ENCODE assay signal across 28 cellular contexts in the genomic region with DNA sequence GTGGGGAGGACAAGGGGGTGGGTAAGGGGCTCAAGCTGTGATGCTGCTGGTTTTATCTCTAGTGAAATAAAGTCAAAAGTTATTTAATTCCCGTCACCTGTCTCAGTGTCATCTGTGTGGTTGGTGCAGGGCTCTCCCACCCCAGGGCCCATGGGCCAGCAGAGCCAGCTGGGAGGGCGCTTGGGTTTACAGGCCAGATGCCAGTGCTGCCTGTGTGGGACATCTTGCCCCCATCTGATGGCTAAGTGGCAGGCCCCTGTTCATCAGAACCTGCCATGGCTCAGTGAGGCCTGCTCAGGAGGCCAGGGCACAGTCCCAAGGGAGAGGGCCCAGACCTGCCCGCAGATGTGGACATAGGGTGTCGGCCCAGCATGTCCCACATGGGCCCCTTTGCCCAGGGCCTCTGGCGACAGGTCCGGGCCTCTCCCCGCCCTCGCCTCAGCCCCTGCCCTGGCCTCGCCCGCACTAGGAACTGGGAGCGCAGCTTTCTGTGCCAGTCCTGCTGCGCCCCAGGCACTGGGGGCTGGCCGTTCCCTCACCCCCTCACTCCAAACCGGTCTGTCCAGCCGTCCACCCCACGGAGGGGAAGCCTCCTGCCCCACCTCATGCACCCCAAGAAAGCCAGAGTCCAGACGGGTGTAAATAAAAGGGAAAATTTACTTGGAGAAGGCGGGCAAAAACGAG. TPM values are rescaled to one million over a fixed set of nuclear protein-coding genes. Genes with fewer than 3 reads are reported as not detected.
DNase-seq lines count a peak whose midpoint lies in the region; ATAC-seq, FAIRE-seq and TF ChIP-seq lines count a peak whose summit lies in the region.
"Had no signal": no experiment of that assay in that cellular context is flagged by ENCODE, and none has a peak within 500 bp of the region (broad histone marks: within the 10 kb centered on the region; RNA-seq: fewer than 3 reads in every experiment).

No MANE protein-coding gene starts in this region.

- H3K9me3 Mint-ChIP-seq in progenitor cell of endocrine pancreas (ENCODE audit: low read depth), result no peaks in the 10 kb centered on the region
- H3K9me3 Mint-ChIP-seq: activated CD8-positive, alpha-beta T cell treated with anti-CD3 and anti-CD28 coated beads for 36 hours; activated naive CD8-positive, alpha-beta T cell treated with anti-CD3 and anti-CD28 coated beads, Interleukin-2, amount 10 ng/mL, durations not matched to agents 7 days and 5 days; central memory CD8-positive, alpha-beta T cell; naive B cell; T-helper 1 cell treated with Interleukin-12 subunit alpha and Interleukin-12 subunit beta and Interleukin-4 antibody, amounts not matched to agents 30 μg/mL and 1 μg/mL, for 36 hours had no signal

- no peak overlapping the region for H2BK20ac ChIP-seq in H1 (ENCODE audit: low read length)

- H3K14ac ChIP-seq in H1 (ENCODE audit: insufficient read length), result no peak overlapping the region

- peaks cover 5% of the 10 kb centered on the region; the same call in 1 of the 2 replicates for H3K23me2 ChIP-seq in H1 (ENCODE audit: low read depth, low read length)

- TF ChIP-seq POLR2A in H1 (IDR thresholded peaks at IDR 0.05; ENCODE audit: control extremely low read depth in 1 of 2, low read depth in 2 of 2, low read length in 2 of 2) (no peak), thyroid gland (IDR thresholded peaks at IDR 0.05) (no peak)

- peaks cover 8% of the 10 kb centered on the region for H3K27me3 Mint-ChIP-seq in progenitor cell of endocrine pancreas
- H3K27me3 Mint-ChIP-seq: activated CD8-positive, alpha-beta T cell treated with anti-CD3 and anti-CD28 coated beads for 36 hours; activated naive CD8-positive, alpha-beta T cell treated with anti-CD3 and anti-CD28 coated beads, Interleukin-2, amount 10 ng/mL, durations not matched to agents 7 days and 5 days; central memory CD8-positive, alpha-beta T cell; naive B cell had no signal

- H4K20me1 ChIP-seq in SK-N-SH (ENCODE audit: insufficient read depth), result no peaks in the 10 kb centered on the region
- H4K20me1 ChIP-seq in H1 (replicated peaks in 1 of 2; ENCODE audit: control insufficient read depth in 1 of 2, insufficient read depth in 2 of 2, low read length in 2 of 2), result peaks cover 2 to 5% of the 10 kb centered on the region in 2 experiments

- no peak overlapping the region for H3K4me3 Mint-ChIP-seq in progenitor cell of endocrine pancreas (ENCODE audit: low read depth)
- H3K4me3 Mint-ChIP-seq: activated CD8-positive, alpha-beta T cell treated with anti-CD3 and anti-CD28 coated beads for 36 hours; activated naive CD8-positive, alpha-beta T cell treated with anti-CD3 and anti-CD28 coated beads, Interleukin-2, amount 10 ng/mL, durations not matched to agents 7 days and 5 days; central memory CD8-positive, alpha-beta T cell; T-helper 1 cell treated with Interleukin-12 subunit alpha and Interleukin-12 subunit beta and Interleukin-4 antibody, amounts not matched to agents 30 μg/mL and 1 μg/mL, for 36 hours had no signal

- no peak overlapping the region for H2BK15ac ChIP-seq in H1 (ENCODE audit: low read length)

- H3K36me3 Mint-ChIP-seq in progenitor cell of endocrine pancreas (ENCODE audit: insufficient read depth), result peaks cover 7% of the 10 kb centered on the region
- H3K36me3 Mint-ChIP-seq: naive B cell had no signal

- FAIRE-seq in H1 (lab: Jason Lieb, UNC), result no peak
- FAIRE-seq: A204.1 had no signal

- H4K8ac ChIP-seq in H1 (ENCODE audit: extremely low read depth, insufficient read depth, low read length), result peak overlapping the region; percentile 1; the same call in 1 of the 2 replicates

- ATAC-seq in SK-N-SH treated with all-trans-retinoic acid at 6 μM for 48 hours (no peak), HG03108 (IDR thresholded peaks at IDR 0.05; ENCODE audit: unreplicated experiment) (no peak)
- ATAC-seq: activated CD8-positive, alpha-beta T cell treated with anti-CD3 and anti-CD28 coated beads for 36 hours; left lung; stimulated activated naive CD8-positive, alpha-beta T cell treated with anti-CD3 and anti-CD28 coated beads, Interleukin-15, Interleukin-2, amounts not matched to agents 100 U/mL and 50 U/mL, for 24 hours had no signal

- H2AFZ ChIP-seq in SK-N-SH (ENCODE audit: low read depth) (no peak overlapping the region), H1 (ENCODE audit: low read length) (no peak overlapping the region)
- H2AFZ ChIP-seq: GM23248 had no signal

- peaks cover 2% of the 10 kb centered on the region for H3K4me1 Mint-ChIP-seq in progenitor cell of endocrine pancreas (ENCODE audit: low read depth)

- H3K4me3 ChIP-seq in SK-N-SH (ENCODE audit: low read depth in 2 of 2, low read length in 1 of 2) (no peak overlapping the region), HEK293 (ENCODE audit: low read depth, low read length) (no peak overlapping the region), H1 (ENCODE audit: extremely low read depth in 1 of 4, insufficient read depth in 2 of 4, low read depth in 3 of 4, low read length in 4 of 4) (no peak overlapping the region), BE2C (ENCODE audit: low read depth, low read length) (no peak overlapping the region), thyroid gland (replicated peaks in 1 of 3) (no peak overlapping the region)
- H3K4me3 ChIP-seq: dorsolateral prefrontal cortex, GM23248, left lung, SJSA1 had no signal

- no peak overlapping the region for H2AK5ac ChIP-seq in H1 (ENCODE audit: low read depth, low read length)

- H3K9me3 ChIP-seq in SK-N-SH (no peaks in the 10 kb centered on the region), HEK293 (ENCODE audit: control insufficient read depth, insufficient read depth, low read depth, low read length) (no peaks in the 10 kb centered on the region), H1 (ENCODE audit: insufficient read depth in 2 of 2, low read depth in 1 of 2, low read length in 1 of 2) (no peaks in the 10 kb centered on the region), BE2C (no peaks in the 10 kb centered on the region), thyroid gland (no peaks in the 10 kb centered on the region)
- H3K9me3 ChIP-seq: left lung, SJSA1 had no signal

- no peaks in the 10 kb centered on the region for H3K9me2 ChIP-seq in SK-N-SH

- peak; percentile 31 for DNase-seq in SK-N-SH
- no peak for DNase-seq in H1 (ENCODE audit: low read depth in 1 of 2, low spot score in 2 of 2)
- DNase-seq in progenitor cell of endocrine pancreas (ENCODE audit: low spot score, unreplicated experiment), result no peak
- DNase-seq in BE2C, result no peak
- no peak for DNase-seq in thyroid gland
- DNase-seq: activated CD8-positive, alpha-beta T cell treated with anti-CD3 and anti-CD28 coated beads for 36 hours; activated effector memory CD4-positive, alpha-beta T cell treated with Interleukin-2 at 50 U/mL for 16 hours; activated naive CD8-positive, alpha-beta T cell treated with anti-CD3 and anti-CD28 coated beads, Interleukin-2, amount 10 ng/mL, durations not matched to agents 7 days and 5 days; AML-193; dorsolateral prefrontal cortex; GDM1; GM23248; left lung; naive B cell; NCI-H1092 treated with DMSO at 0.1 percent for 48 hours; NCI-H187; NCI-H2171; NCI-H510A treated with DMSO at 0.1 percent for 48 hours; occipital lobe; stimulated activated naive CD8-positive, alpha-beta T cell treated with anti-CD3 and anti-CD28 coated beads, Interleukin-15, Interleukin-2, amounts not matched to agents 100 U/mL and 50 U/mL, for 24 hours had no signal

- H4K91ac ChIP-seq in H1 (replicated peaks; ENCODE audit: insufficient read length, low read length), result no peak overlapping the region

- CTCF ChIA-PET in SK-N-SH (lab: Yijun Ruan, JAX) (interaction anchor here (5.5 kb wide), 1 partner anchor 12 kb away, joined by 43 read pairs; no protein-coding TSS in a partner anchor), HEK293 (lab: Yijun Ruan, JAX) (interaction anchor here (1.0 kb wide), 1 partner anchor 11 kb away, joined by 6 read pairs; no protein-coding TSS in a partner anchor), H1 (lab: Charles Lee; ENCODE audit: partially characterized antibody) (interaction anchor here (1.1 to 2.1 kb wide), 7 partner anchors 11 to 121 kb away, joined by 3 to 11 read pairs (median 5); no protein-coding TSS in a partner anchor)

- TF ChIP-seq EP300 in SK-N-SH (IDR thresholded peaks at IDR 0.05; ENCODE audit: borderline replicate concordance in 1 of 2, low read depth in 1 of 2, low read length in 1 of 2) (no peak), H1 (IDR thresholded peaks at IDR 0.05; ENCODE audit: borderline replicate concordance in 1 of 2, low read depth in 2 of 2, low read length in 2 of 2) (no peak)

- intact Hi-C loops in thyroid gland (cut with DNase I), result no loop called here

- no peak overlapping the region for H4K5ac ChIP-seq in H1 (ENCODE audit: insufficient read length, low read depth, low read length)

- H3K36me3 ChIP-seq in SK-N-SH (replicated peaks in 1 of 2; ENCODE audit: control insufficient read depth in 1 of 2, insufficient read depth in 2 of 2, low read length in 1 of 2), result peaks cover 4 to 39% of the 10 kb centered on the region in 2 experiments
- peaks cover 24 to 62% of the 10 kb centered on the region in 2 experiments; a peak in 2 of 3 replicates for H3K36me3 ChIP-seq in HEK293 (ENCODE audit: control insufficient read depth in 2 of 2, insufficient read depth in 1 of 2, low read length in 2 of 2)
- H3K36me3 ChIP-seq in H1 (ENCODE audit: control insufficient read depth in 2 of 4, insufficient read depth in 4 of 4, low read length in 3 of 4), result peaks cover 2 to 40% (median 20%) of the 10 kb centered on the region in 4 experiments; a peak in 6 of 8 replicates
- peaks cover 57% of the 10 kb centered on the region for H3K36me3 ChIP-seq in BE2C
- H3K36me3 ChIP-seq in thyroid gland, result peaks cover 41 to 47% of the 10 kb centered on the region in 2 donors

- no peak overlapping the region for H2BK12ac ChIP-seq in H1 (ENCODE audit: low read depth, low read length)

- H3K4me2 ChIP-seq in SK-N-SH (no peak overlapping the region), H1 (ENCODE audit: insufficient read depth in 1 of 2, low read depth in 2 of 2, low read length in 2 of 2) (no peak overlapping the region)

- no peak for TF ChIP-seq RAD21 in SK-N-SH (IDR thresholded peaks at IDR 0.05; ENCODE audit: low read length)
- no peak for TF ChIP-seq RAD21 in H1 (IDR thresholded peaks at IDR 0.05 in 1 of 2, conservative IDR thresholded peaks at IDR 0.05 in 1 of 2; ENCODE audit: low read depth in 2 of 2, low read length in 2 of 2)

- H3K27ac ChIP-seq in SK-N-SH (ENCODE audit: low read depth in 2 of 2, low read length in 1 of 2) (no peak overlapping the region), HEK293 (ENCODE audit: extremely low read depth, low read depth, low read length) (no peak overlapping the region), H1 (ENCODE audit: low read depth, low read length) (no peak overlapping the region), thyroid gland (no peak overlapping the region)
- H3K27ac ChIP-seq: GM23248, left lung, SJSA1 had no signal

- H2BK5ac ChIP-seq in H1 (ENCODE audit: low read depth, low read length), result no peak overlapping the region

- TF ChIP-seq CTCF in SK-N-SH (IDR thresholded peaks at IDR 0.05) (no peak), HEK293 (tag by site-specific recombination; IDR thresholded peaks at IDR 0.05) (no peak), H1 (IDR thresholded peaks at IDR 0.05; ENCODE audit: control extremely low read depth in 1 of 3, insufficient read depth in 1 of 3, low read depth in 1 of 3, low read length in 3 of 3) (no peak), progenitor cell of endocrine pancreas (IDR thresholded peaks at IDR 0.05; ENCODE audit: unreplicated experiment) (no peak), BE2C (IDR thresholded peaks at IDR 0.05; ENCODE audit: low read depth, low read length) (no peak), thyroid gland (IDR thresholded peaks at IDR 0.05) (no peak)

- H3K23ac ChIP-seq in H1 (ENCODE audit: insufficient read length), result no peak overlapping the region

- POLR2A ChIA-PET in SK-N-SH (lab: Yijun Ruan, JAX) (no interaction called here), HEK293 (lab: Yijun Ruan, JAX) (interaction anchor here (1.0 to 1.4 kb wide), 2 partner anchors 21 to 22 kb away, joined by 3 to 5 read pairs; no protein-coding TSS in a partner anchor), H1 (lab: Charles Lee; ENCODE audit: partially characterized antibody) (interaction anchor here (0.9 to 3.4 kb wide), 9 partner anchors 9 to 55 kb away, joined by 3 to 16 read pairs (median 4); partner anchors contain the start of gene PPP1R37)

- no peaks in the 10 kb centered on the region for H3K79me2 ChIP-seq in SK-N-SH (ENCODE audit: insufficient read depth)
- peaks cover 0 to 10% of the 10 kb centered on the region in 2 experiments; a peak in 2 of 4 replicates for H3K79me2 ChIP-seq in H1 (ENCODE audit: control insufficient read depth in 1 of 2, insufficient read depth in 2 of 2, low read length in 2 of 2)

- H3F3A ChIP-seq in SK-N-SH (replicated peaks; ENCODE audit: insufficient read depth), result peaks cover 4% of the 10 kb centered on the region

- H3K27ac Mint-ChIP-seq in progenitor cell of endocrine pancreas, result peak overlapping the region; percentile 29
- H3K27ac Mint-ChIP-seq: activated CD8-positive, alpha-beta T cell treated with anti-CD3 and anti-CD28 coated beads for 36 hours; activated naive CD8-positive, alpha-beta T cell treated with anti-CD3 and anti-CD28 coated beads, Interleukin-2, amount 10 ng/mL, durations not matched to agents 7 days and 5 days; T-helper 1 cell treated with Interleukin-12 subunit alpha and Interleukin-12 subunit beta and Interleukin-4 antibody, amounts not matched to agents 30 μg/mL and 1 μg/mL, for 36 hours had no signal

- no peak overlapping the region for H2BK120ac ChIP-seq in H1 (replicated peaks; ENCODE audit: low read depth, low read length)

- H3K27me3 ChIP-seq in SK-N-SH (ENCODE audit: insufficient read depth), result no peaks in the 10 kb centered on the region
- H3K27me3 ChIP-seq in H1 (replicated peaks in 1 of 4; ENCODE audit: control insufficient read depth in 3 of 4, extremely low read depth in 1 of 4, insufficient read depth in 3 of 4, low read length in 3 of 4), result no peaks in the 10 kb centered on the region
- H3K27me3 ChIP-seq in BE2C, result no peaks in the 10 kb centered on the region
- no peaks in the 10 kb centered on the region for H3K27me3 ChIP-seq in thyroid gland
- H3K27me3 ChIP-seq: dorsolateral prefrontal cortex, left lung, SJSA1 had no signal

- H3K18ac ChIP-seq in H1 (ENCODE audit: extremely low read depth, low read length), result no peak overlapping the region

- 90% methylated on average over 8 of the region's 19 CpGs for WGBS in SK-N-SH (ENCODE audit: low lambda C conversion rate)
- 90% methylated on average over 19 of the region's 19 CpGs; no CpG with 5 or more reads in 1 of the 2 experiments for WGBS in H1 (ENCODE audit: extremely low coverage in 1 of 2, insufficient coverage in 1 of 2, insufficient read length in 1 of 2, insufficient replicate concordance in 2 of 2, low coverage in 1 of 2, low lambda C conversion rate in 2 of 2, missing lambda C conversion rate in 1 of 2), 2 experiments
- WGBS in thyroid gland, 2 donors, result 91% methylated on average over 10 to 19 of the region's 19 CpGs

- H3K79me1 ChIP-seq in H1 (ENCODE audit: low read depth, low read length), result no peaks in the 10 kb centered on the region

- H3K4ac ChIP-seq in H1 (replicated peaks; ENCODE audit: insufficient read length, low read depth, low read length), result no peak overlapping the region

- H3K9ac ChIP-seq in SK-N-SH, result no peak overlapping the region
- H3K9ac ChIP-seq in H1 (replicated peaks in 1 of 4; ENCODE audit: extremely low read depth in 1 of 4, low read depth in 3 of 4, low read length in 3 of 4), result no peak overlapping the region
- H3K9ac ChIP-seq: GM23248 had no signal

- H3K4me1 ChIP-seq in SK-N-SH (ENCODE audit: control insufficient read depth in 1 of 2, insufficient read depth in 2 of 2, low read depth in 1 of 2, low read length in 1 of 2), result no peaks in the 10 kb centered on the region
- peaks cover 5% of the 10 kb centered on the region; the same call in 1 of the 2 replicates for H3K4me1 ChIP-seq in HEK293 (ENCODE audit: control insufficient read depth, insufficient read depth, low read length)
- peaks cover 2 to 9% (median 4%) of the 10 kb centered on the region in 4 experiments; a peak in 6 of 7 replicates for H3K4me1 ChIP-seq in H1 (replicated peaks in 1 of 4; ENCODE audit: control insufficient read depth in 3 of 4, insufficient read depth in 4 of 4, low read length in 3 of 4)
- H3K4me1 ChIP-seq in BE2C, result peaks cover 4% of the 10 kb centered on the region; the same call in 1 of the 2 replicates
- peaks cover 0 to 9% of the 10 kb centered on the region in 2 donors for H3K4me1 ChIP-seq in thyroid gland
- H3K4me1 ChIP-seq: SJSA1 had no signal

- no peak overlapping the region for H3K56ac ChIP-seq in H1 (replicated peaks; ENCODE audit: insufficient read length, low read depth, low read length)

RNA-seq across cellular contexts. Expression of gene ZNF296, which starts 5.3 kb away (rescaled TPM):
- polyA plus RNA-seq in SK-N-SH (2012; rRNA removed) (0.16 and 0.21 TPM in 2 replicates), H1 (2011; rRNA removed) (2.7 and 6.4 TPM in 2 replicates)
- 0.06 and 0.12 TPM in 2 replicates for polyA plus RNA-seq in SK-N-SH (2012; cell fraction: cytosol; rRNA removed)
- 2.1 and 2.8 TPM in 2 replicates for polyA plus RNA-seq in SK-N-SH (2012; cell fraction: nucleus; rRNA removed)
- total RNA-seq in H1 (2021; fragmentation: NEBNext Ultra II Directional; extraction: Animal tissue kit (Norgen Biotek cat#: 25700)), result 6.8 and 7.5 TPM in 2 replicates
- 2.3 TPM for polyA plus RNA-seq in H1 (2011; cell fraction: cytosol; rRNA removed)
- 6.4 TPM for polyA plus RNA-seq in H1 (2011; cell fraction: nucleus; rRNA removed)
- polyA plus RNA-seq in H1 (2012, experiment 1 of 2), result 3.2 to 8.2 TPM (median 7.6 TPM) in 4 replicates
- polyA plus RNA-seq in H1 (2012, experiment 2 of 2), result 7.1 TPM
- polyA plus RNA-seq in H1 (2013, experiment 1 of 2), result 6.4 TPM
- polyA plus RNA-seq in H1 (2013, experiment 2 of 2), result 6.2 TPM
- 1.1 TPM in 2 replicates for polyA minus RNA-seq in H1 (2011; rRNA and poly(A)+ RNA removed)
- polyA minus RNA-seq in H1 (2011; cell fraction: cytosol; rRNA and poly(A)+ RNA removed), result 7.6 TPM
- polyA minus RNA-seq in H1 (2011; cell fraction: nucleus; rRNA and poly(A)+ RNA removed), result 8.8 TPM
- total RNA-seq in progenitor cell of endocrine pancreas (1.1 and 1.3 TPM in 2 replicates), thyroid gland (1 to 10 TPM in 1 of 4 donors, under 1 TPM in 2, not detected in 1; 0.34 to 2.1 (median 0.78) TPM)
- 4.9 TPM for polyA plus RNA-seq in BE2C (2012; ENCODE audit: insufficient read depth, insufficient read length, low read depth)
- total RNA-seq: GM23248, occipital lobe, SJSA1, skeletal muscle tissue had no signal
- polyA plus RNA-seq: GM23248 had no signal

RNA-seq across cellular contexts. Expression of gene GEMIN7, which starts 8.1 kb away (rescaled TPM):
- polyA plus RNA-seq in SK-N-SH (2012; rRNA removed) (24.2 and 28.7 TPM in 2 replicates), H1 (2011; rRNA removed) (91.6 and 113 TPM in 2 replicates)
- 14.5 and 19.1 TPM in 2 replicates for polyA plus RNA-seq in SK-N-SH (2012; cell fraction: cytosol; rRNA removed)
- polyA plus RNA-seq in SK-N-SH (2012; cell fraction: nucleus; rRNA removed), result 16.1 and 16.5 TPM in 2 replicates
- 48.0 and 48.5 TPM in 2 replicates for total RNA-seq in H1 (2021; fragmentation: NEBNext Ultra II Directional; extraction: Animal tissue kit (Norgen Biotek cat#: 25700))
- polyA plus RNA-seq in H1 (2011; cell fraction: cytosol; rRNA removed), result 68.0 TPM
- polyA plus RNA-seq in H1 (2011; cell fraction: nucleus; rRNA removed), result 71.1 TPM
- 40.4 to 54.4 TPM (median 47.9 TPM) in 4 replicates for polyA plus RNA-seq in H1 (2012, experiment 1 of 2)
- 86.0 TPM for polyA plus RNA-seq in H1 (2012, experiment 2 of 2)
- 32.3 TPM for polyA plus RNA-seq in H1 (2013, experiment 1 of 2)
- 33.2 TPM for polyA plus RNA-seq in H1 (2013, experiment 2 of 2)
- polyA minus RNA-seq in H1 (2011; rRNA and poly(A)+ RNA removed), result 18.7 and 22.3 TPM in 2 replicates
- 29.5 TPM for polyA minus RNA-seq in H1 (2011; cell fraction: cytosol; rRNA and poly(A)+ RNA removed)
- 26.8 TPM for polyA minus RNA-seq in H1 (2011; cell fraction: nucleus; rRNA and poly(A)+ RNA removed)
- total RNA-seq in progenitor cell of endocrine pancreas (29.8 and 39.4 TPM in 2 replicates), thyroid gland (10 to 100 TPM; 10.6 to 22.7 (median 19.1) TPM)
- 67.8 TPM for polyA plus RNA-seq in BE2C (2012; ENCODE audit: insufficient read depth, insufficient read length, low read depth)

RNA-seq across cellular contexts. Expression of gene PPP1R37, which starts 22.0 kb away (rescaled TPM):
- 19.3 and 24.4 TPM in 2 replicates for polyA plus RNA-seq in SK-N-SH (2012; rRNA removed)
- polyA plus RNA-seq in SK-N-SH (2012; cell fraction: cytosol; rRNA removed), result 9.4 and 14.2 TPM in 2 replicates
- polyA plus RNA-seq in SK-N-SH (2012; cell fraction: nucleus; rRNA removed), result 53.9 and 70.9 TPM in 2 replicates
- total RNA-seq in H1 (2021; fragmentation: NEBNext Ultra II Directional; extraction: Animal tissue kit (Norgen Biotek cat#: 25700)), result 25.7 and 27.0 TPM in 2 replicates
- 14.6 and 22.5 TPM in 2 replicates for polyA plus RNA-seq in H1 (2011; rRNA removed)
- 23.0 TPM for polyA plus RNA-seq in H1 (2011; cell fraction: cytosol; rRNA removed)
- 71.7 TPM for polyA plus RNA-seq in H1 (2011; cell fraction: nucleus; rRNA removed)
- 22.9 to 30.5 TPM (median 24.6 TPM) in 4 replicates for polyA plus RNA-seq in H1 (2012, experiment 1 of 2)
- 16.5 TPM for polyA plus RNA-seq in H1 (2012, experiment 2 of 2)
- polyA plus RNA-seq in H1 (2013, experiment 1 of 2), result 12.6 TPM
- polyA plus RNA-seq in H1 (2013, experiment 2 of 2), result 11.6 TPM
- 7.8 and 11.9 TPM in 2 replicates for polyA minus RNA-seq in H1 (2011; rRNA and poly(A)+ RNA removed)
- 16.8 TPM for polyA minus RNA-seq in H1 (2011; cell fraction: cytosol; rRNA and poly(A)+ RNA removed)
- 25.7 TPM for polyA minus RNA-seq in H1 (2011; cell fraction: nucleus; rRNA and poly(A)+ RNA removed)
- 44.8 and 45.8 TPM in 2 replicates for total RNA-seq in progenitor cell of endocrine pancreas
- polyA plus RNA-seq in BE2C (2012; ENCODE audit: insufficient read depth, insufficient read length, low read depth), result 59.0 TPM
- 10 to 100 TPM; 34.9 to 59.7 (median 42.9) TPM for total RNA-seq in thyroid gland

RNA-seq across cellular contexts. Expression of gene CLASRP, which starts 32.2 kb away (rescaled TPM):
- polyA plus RNA-seq in SK-N-SH (2012; rRNA removed) (53.8 and 54.8 TPM in 2 replicates), H1 (2011; rRNA removed) (22.3 and 25.8 TPM in 2 replicates)
- polyA plus RNA-seq in SK-N-SH (2012; cell fraction: cytosol; rRNA removed), result 17.8 and 18.8 TPM in 2 replicates
- 283 and 291 TPM in 2 replicates for polyA plus RNA-seq in SK-N-SH (2012; cell fraction: nucleus; rRNA removed)
- 63.4 and 71.7 TPM in 2 replicates for total RNA-seq in H1 (2021; fragmentation: NEBNext Ultra II Directional; extraction: Animal tissue kit (Norgen Biotek cat#: 25700))
- 30.1 TPM for polyA plus RNA-seq in H1 (2011; cell fraction: cytosol; rRNA removed)
- polyA plus RNA-seq in H1 (2011; cell fraction: nucleus; rRNA removed), result 143 TPM
- 60.4 to 106 TPM (median 89.9 TPM) in 4 replicates for polyA plus RNA-seq in H1 (2012, experiment 1 of 2)
- polyA plus RNA-seq in H1 (2012, experiment 2 of 2), result 21.3 TPM
- 35.8 TPM for polyA plus RNA-seq in H1 (2013, experiment 1 of 2)
- polyA plus RNA-seq in H1 (2013, experiment 2 of 2), result 31.6 TPM
- 16.3 and 26.5 TPM in 2 replicates for polyA minus RNA-seq in H1 (2011; rRNA and poly(A)+ RNA removed)
- polyA minus RNA-seq in H1 (2011; cell fraction: cytosol; rRNA and poly(A)+ RNA removed), result 14.7 TPM
- 41.7 TPM for polyA minus RNA-seq in H1 (2011; cell fraction: nucleus; rRNA and poly(A)+ RNA removed)
- total RNA-seq in progenitor cell of endocrine pancreas (111 and 123 TPM in 2 replicates), thyroid gland (10 to 100 TPM; 48.2 to 96.8 (median 95.0) TPM)
- polyA plus RNA-seq in BE2C (2012; ENCODE audit: insufficient read depth, insufficient read length, low read depth), result 134 TPM
